22 cellular contexts compared by ENCODE assay signal in genomic region chr11:107666911-107667568, GRCh38. TPM values are rescaled to one million over a fixed set of nuclear protein-coding genes. Genes with fewer than 3 reads are reported as not detected.
"Had no signal": no experiment of that assay in that cellular context is flagged by ENCODE, and none has a peak within 500 bp of the region (broad histone marks: within the 10 kb centered on the region; RNA-seq: fewer than 3 reads in every experiment).

No MANE protein-coding gene starts in this region.

- H2AFZ ChIP-seq: parathyroid adenoma had no signal

- H3K27me3 ChIP-seq: heart left ventricle, uterus had no signal

- H3K79me2 ChIP-seq: parathyroid adenoma had no signal

- H3K4me3 ChIP-seq: coronary artery, heart left ventricle, mucosa of descending colon, prostate gland, skin epidermis, uterus had no signal

- H3K4me1 ChIP-seq: heart left ventricle, parathyroid adenoma, prostate gland, uterus had no signal

- H3K9ac ChIP-seq: parathyroid adenoma had no signal

- ATAC-seq: heart left ventricle; left lobe of liver; mucosa of descending colon; natural killer cell treated with Interleukin-12 subunit alpha and Interleukin-12 subunit beta and Interleukin-15 and Interleukin-18, amount 100 ng/mL, for 72 hours; sciatic nerve had no signal

- H3K9me3 ChIP-seq: heart left ventricle, mucosa of descending colon, prostate gland, uterus had no signal

- FAIRE-seq: frontal cortex, islet of Langerhans had no signal

- H3K36me3 ChIP-seq: heart left ventricle, prostate gland, uterus had no signal

- DNase-seq: effector CD4-positive, alpha-beta T cell; heart left ventricle; hippocampal formation; kidney glomerular epithelial cell; mammary epithelial cell; mucosa of descending colon; stimulated activated naive CD4-positive, alpha-beta T cell treated with Interleukin-2 at 50 U/mL for 16 hours; uterus had no signal

- H3K27ac ChIP-seq: coronary artery, heart left ventricle, parathyroid adenoma, prostate gland, skin epidermis, uterus had no signal

RNA-seq across cellular contexts. Expression of gene SLN, which starts 44.8 kb away (rescaled TPM):
- total RNA-seq: chondrocyte; dermis microvascular lymphatic vessel endothelial cell; fibroblast of lung; glomerular endothelial cell; left lobe of liver; mammary epithelial cell; natural killer cell treated with Interleukin-12 subunit alpha and Interleukin-12 subunit beta and Interleukin-15 and Interleukin-18, amount 100 ng/mL, for 72 hours; omental fat pad; sciatic nerve had no signal
- polyA plus RNA-seq: fibroblast of lung, mammary epithelial cell had no signal
